ENCODE assay signal across 1 cellular context in the genomic region with DNA sequence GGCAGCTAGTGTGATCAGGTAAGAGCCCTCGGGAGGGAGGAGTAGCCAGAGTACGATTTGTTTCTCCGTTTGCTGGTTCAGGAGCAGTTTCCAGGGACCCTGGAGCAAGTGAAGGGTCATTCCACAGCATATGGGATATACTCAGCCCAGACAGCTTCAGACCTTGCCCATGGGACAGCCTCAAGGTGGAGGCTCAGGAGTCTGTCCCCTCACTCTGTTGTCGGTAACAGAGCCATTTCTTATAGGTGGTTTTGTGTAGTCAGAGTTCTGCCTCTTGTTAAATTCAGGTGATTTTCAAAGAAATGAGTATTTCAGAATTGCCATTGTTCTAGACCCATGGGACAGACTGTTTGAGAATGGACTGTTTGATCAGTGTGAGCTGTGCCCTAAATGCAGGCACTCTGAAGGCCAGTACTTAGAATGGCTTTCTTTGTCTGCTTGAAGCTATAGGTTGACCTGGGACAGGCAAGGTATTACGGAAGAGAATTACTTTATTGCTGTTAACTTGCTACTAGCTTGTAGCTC.
TF ChIP-seq lines count a peak whose summit lies in the region.

No MANE protein-coding gene starts in this region.

TF ChIP-seq in HepG2, 621 proteins besides CTCF, POLR2A, EP300 and RAD21 (continued from another document):
- TF ChIP-seq, protein P1, sequence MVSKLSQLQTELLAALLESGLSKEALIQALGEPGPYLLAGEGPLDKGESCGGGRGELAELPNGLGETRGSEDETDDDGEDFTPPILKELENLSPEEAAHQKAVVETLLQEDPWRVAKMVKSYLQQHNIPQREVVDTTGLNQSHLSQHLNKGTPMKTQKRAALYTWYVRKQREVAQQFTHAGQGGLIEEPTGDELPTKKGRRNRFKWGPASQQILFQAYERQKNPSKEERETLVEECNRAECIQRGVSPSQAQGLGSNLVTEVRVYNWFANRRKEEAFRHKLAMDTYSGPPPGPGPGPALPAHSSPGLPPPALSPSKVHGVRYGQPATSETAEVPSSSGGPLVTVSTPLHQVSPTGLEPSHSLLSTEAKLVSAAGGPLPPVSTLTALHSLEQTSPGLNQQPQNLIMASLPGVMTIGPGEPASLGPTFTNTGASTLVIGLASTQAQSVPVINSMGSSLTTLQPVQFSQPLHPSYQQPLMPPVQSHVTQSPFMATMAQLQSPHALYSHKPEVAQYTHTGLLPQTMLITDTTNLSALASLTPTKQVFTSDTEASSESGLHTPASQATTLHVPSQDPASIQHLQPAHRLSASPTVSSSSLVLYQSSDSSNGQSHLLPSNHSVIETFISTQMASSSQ (IDR thresholded peaks at IDR 0.05; ENCODE audit: low read depth), result no peak
- TF ChIP-seq, protein P1 (CRISPR knock-in tag; IDR thresholded peaks at IDR 0.05; ENCODE audit: borderline replicate concordance), result peak; percentile 38; the same call in 1 of the 2 replicates
- peak; percentile 44; the same call in 1 of the 2 replicates for TF ChIP-seq NCOR1 (IDR thresholded peaks at IDR 0.05; ENCODE audit: borderline replicate concordance, low read length)
- TF ChIP-seq, protein P2, sequence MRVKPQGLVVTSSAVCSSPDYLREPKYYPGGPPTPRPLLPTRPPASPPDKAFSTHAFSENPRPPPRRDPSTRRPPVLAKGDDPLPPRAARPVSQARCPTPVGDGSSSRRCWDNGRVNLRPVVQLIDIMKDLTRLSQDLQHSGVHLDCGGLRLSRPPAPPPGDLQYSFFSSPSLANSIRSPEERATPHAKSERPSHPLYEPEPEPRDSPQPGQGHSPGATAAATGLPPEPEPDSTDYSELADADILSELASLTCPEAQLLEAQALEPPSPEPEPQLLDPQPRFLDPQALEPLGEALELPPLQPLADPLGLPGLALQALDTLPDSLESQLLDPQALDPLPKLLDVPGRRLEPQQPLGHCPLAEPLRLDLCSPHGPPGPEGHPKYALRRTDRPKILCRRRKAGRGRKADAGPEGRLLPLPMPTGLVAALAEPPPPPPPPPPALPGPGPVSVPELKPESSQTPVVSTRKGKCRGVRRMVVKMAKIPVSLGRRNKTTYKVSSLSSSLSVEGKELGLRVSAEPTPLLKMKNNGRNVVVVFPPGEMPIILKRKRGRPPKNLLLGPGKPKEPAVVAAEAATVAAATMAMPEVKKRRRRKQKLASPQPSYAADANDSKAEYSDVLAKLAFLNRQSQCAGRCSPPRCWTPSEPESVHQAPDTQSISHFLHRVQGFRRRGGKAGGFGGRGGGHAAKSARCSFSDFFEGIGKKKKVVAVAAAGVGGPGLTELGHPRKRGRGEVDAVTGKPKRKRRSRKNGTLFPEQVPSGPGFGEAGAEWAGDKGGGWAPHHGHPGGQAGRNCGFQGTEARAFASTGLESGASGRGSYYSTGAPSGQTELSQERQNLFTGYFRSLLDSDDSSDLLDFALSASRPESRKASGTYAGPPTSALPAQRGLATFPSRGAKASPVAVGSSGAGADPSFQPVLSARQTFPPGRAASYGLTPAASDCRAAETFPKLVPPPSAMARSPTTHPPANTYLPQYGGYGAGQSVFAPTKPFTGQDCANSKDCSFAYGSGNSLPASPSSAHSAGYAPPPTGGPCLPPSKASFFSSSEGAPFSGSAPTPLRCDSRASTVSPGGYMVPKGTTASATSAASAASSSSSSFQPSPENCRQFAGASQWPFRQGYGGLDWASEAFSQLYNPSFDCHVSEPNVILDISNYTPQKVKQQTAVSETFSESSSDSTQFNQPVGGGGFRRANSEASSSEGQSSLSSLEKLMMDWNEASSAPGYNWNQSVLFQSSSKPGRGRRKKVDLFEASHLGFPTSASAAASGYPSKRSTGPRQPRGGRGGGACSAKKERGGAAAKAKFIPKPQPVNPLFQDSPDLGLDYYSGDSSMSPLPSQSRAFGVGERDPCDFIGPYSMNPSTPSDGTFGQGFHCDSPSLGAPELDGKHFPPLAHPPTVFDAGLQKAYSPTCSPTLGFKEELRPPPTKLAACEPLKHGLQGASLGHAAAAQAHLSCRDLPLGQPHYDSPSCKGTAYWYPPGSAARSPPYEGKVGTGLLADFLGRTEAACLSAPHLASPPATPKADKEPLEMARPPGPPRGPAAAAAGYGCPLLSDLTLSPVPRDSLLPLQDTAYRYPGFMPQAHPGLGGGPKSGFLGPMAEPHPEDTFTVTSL (CRISPR knock-in tag; IDR thresholded peaks at IDR 0.05; ENCODE audit: borderline replicate concordance), result peak; percentile 68
- TF ChIP-seq TBL1XR1 (IDR thresholded peaks at IDR 0.05; ENCODE audit: borderline replicate concordance, low read length, partially characterized antibody), result peak; percentile 32
- peak; percentile 58; the same call in 1 of the 2 replicates for TF ChIP-seq FOXO1 (CRISPR knock-in tag; IDR thresholded peaks at IDR 0.05)
